ENCODE assay signal across 18 cellular contexts in genomic region chr5:98975682-98976407, GRCh38. TPM values are rescaled to one million over a fixed set of nuclear protein-coding genes. Genes with fewer than 3 reads are reported as not detected.
DNase-seq lines count a peak whose midpoint lies in the region; ATAC-seq, FAIRE-seq and TF ChIP-seq lines count a peak whose summit lies in the region.
"Had no signal": no experiment of that assay in that cellular context is flagged by ENCODE, and none has a peak within 500 bp of the region (broad histone marks: within the 10 kb centered on the region; RNA-seq: fewer than 3 reads in every experiment).

No MANE protein-coding gene starts in this region.

- peak overlapping the region in 1 of 3 donors; percentile 49 for H3K27ac Mint-ChIP-seq in CD4-positive, CD25-positive, alpha-beta regulatory T cell
- no peak overlapping the region for H3K27ac Mint-ChIP-seq in T-helper 2 cell treated with Interferon-gamma antibody and Interleukin-4, amounts not matched to agents 5 μg/mL and 100 μg/mL, for 36 hours

- H3K27me3 ChIP-seq in CD4-positive, CD25-positive, alpha-beta regulatory T cell (ENCODE audit: control insufficient read depth, insufficient read depth, low read length), result peaks cover 3% of the 10 kb centered on the region
- H3K27me3 ChIP-seq: SJSA1 had no signal

- no peak for FAIRE-seq in GM12892 (lab: Jason Lieb, UNC)

- no peak overlapping the region for H3K27ac ChIP-seq in CD4-positive, CD25-positive, alpha-beta regulatory T cell (ENCODE audit: insufficient read depth, low read length, poor library complexity, severe bottlenecking)
- H3K27ac ChIP-seq: coronary artery, psoas muscle, SJSA1 had no signal

- no peak overlapping the region for H3K4me3 ChIP-seq in CD4-positive, CD25-positive, alpha-beta regulatory T cell (ENCODE audit: low read depth, low read length)
- H3K4me3 ChIP-seq: coronary artery, psoas muscle, SJSA1 had no signal

- no peaks in the 10 kb centered on the region for H3K27me3 Mint-ChIP-seq in CD4-positive, CD25-positive, alpha-beta regulatory T cell
- H3K27me3 Mint-ChIP-seq in T-helper 2 cell treated with Interferon-gamma antibody and Interleukin-4, amounts not matched to agents 5 μg/mL and 100 μg/mL, for 36 hours (ENCODE audit: low read depth), result peaks cover 5% of the 10 kb centered on the region

- peak; percentile 20 to 39 for ATAC-seq in CD4-positive, CD25-positive, alpha-beta regulatory T cell (ENCODE audit: low read depth in 2 of 2)
- ATAC-seq in GM19351 (IDR thresholded peaks at IDR 0.05; ENCODE audit: unreplicated experiment), result peak; percentile 79
- ATAC-seq in HG02840 (IDR thresholded peaks at IDR 0.05; ENCODE audit: low FRiP score, unreplicated experiment), result peak; percentile 66
- ATAC-seq in HG03565 (IDR thresholded peaks at IDR 0.05; ENCODE audit: unreplicated experiment), result peak; percentile 90
- no peak for ATAC-seq in HG02588 (IDR thresholded peaks at IDR 0.05; ENCODE audit: unreplicated experiment)
- ATAC-seq: psoas muscle had no signal

- H3K36me3 Mint-ChIP-seq in CD4-positive, CD25-positive, alpha-beta regulatory T cell, result no peaks in the 10 kb centered on the region
- H3K36me3 Mint-ChIP-seq in T-helper 2 cell treated with Interferon-gamma antibody and Interleukin-4, amounts not matched to agents 5 μg/mL and 100 μg/mL, for 36 hours (ENCODE audit: low read depth), result no peaks in the 10 kb centered on the region

- peaks cover 8% of the 10 kb centered on the region for H3K4me1 ChIP-seq in CD4-positive, CD25-positive, alpha-beta regulatory T cell (ENCODE audit: control insufficient read depth, insufficient read depth, low read length, poor library complexity, severe bottlenecking)

- H3K9me3 ChIP-seq in CD4-positive, CD25-positive, alpha-beta regulatory T cell (ENCODE audit: control insufficient read depth in 2 of 2, low read length in 2 of 2), result no peaks in the 10 kb centered on the region
- H3K9me3 ChIP-seq: psoas muscle, SJSA1 had no signal

- no peak overlapping the region for H3K4me3 Mint-ChIP-seq in CD4-positive, CD25-positive, alpha-beta regulatory T cell
- H3K4me3 Mint-ChIP-seq in T-helper 2 cell treated with Interferon-gamma antibody and Interleukin-4, amounts not matched to agents 5 μg/mL and 100 μg/mL, for 36 hours, result no peak overlapping the region

- TF ChIP-seq POLR2A in GM12892 (IDR thresholded peaks at IDR 0.05; ENCODE audit: low read depth, low read length), result no peak

- no peaks in the 10 kb centered on the region for H3K9me3 Mint-ChIP-seq in CD4-positive, CD25-positive, alpha-beta regulatory T cell
- no peaks in the 10 kb centered on the region for H3K9me3 Mint-ChIP-seq in T-helper 2 cell treated with Interferon-gamma antibody and Interleukin-4, amounts not matched to agents 5 μg/mL and 100 μg/mL, for 36 hours

- DNase-seq in CD4-positive, CD25-positive, alpha-beta regulatory T cell, result peak in 1 of 3 donors; percentile 6
- DNase-seq in activated naive CD4-positive, alpha-beta T cell treated with Interleukin-2 at 50 U/mL for 16 hours, result no peak
- DNase-seq in GM12892 (ENCODE audit: insufficient read length), result no peak
- DNase-seq in T-helper 2 cell treated with Interferon-gamma antibody and Interleukin-4, amounts not matched to agents 5 μg/mL and 100 μg/mL, for 36 hours (ENCODE audit: low spot score), result no peak
- DNase-seq: activated CD4-positive, alpha-beta T cell treated with anti-CD3 and anti-CD28 coated beads for 1 hour; activated naive CD4-positive, alpha-beta T cell treated with anti-CD3 and anti-CD28 coated beads, Interleukin-2, amount 50 U/mL, for 16 hours; GF-D8; HCEC 1CT; Kasumi-1; NCI-H524 treated with DMSO at 0.1 percent for 48 hours; psoas muscle; stimulated activated CD4-positive, alpha-beta T cell treated with anti-CD3 and anti-CD28 coated beads, Interleukin-4, amount 100 ng/mL, for 4 hours had no signal

- H3K36me3 ChIP-seq in CD4-positive, CD25-positive, alpha-beta regulatory T cell (ENCODE audit: control insufficient read depth, insufficient read depth, low read length), result no peaks in the 10 kb centered on the region
- H3K36me3 ChIP-seq: SJSA1 had no signal

- H3K4me1 Mint-ChIP-seq in CD4-positive, CD25-positive, alpha-beta regulatory T cell, result peaks cover 9 to 21% (median 19%) of the 10 kb centered on the region in 4 donors
- peaks cover 1% of the 10 kb centered on the region for H3K4me1 Mint-ChIP-seq in T-helper 2 cell treated with Interferon-gamma antibody and Interleukin-4, amounts not matched to agents 5 μg/mL and 100 μg/mL, for 36 hours (ENCODE audit: low read depth)

RNA-seq across cellular contexts. Expression of gene CHD1, which starts 47.0 kb away (rescaled TPM):
- 172 TPM for total RNA-seq in CD4-positive, CD25-positive, alpha-beta regulatory T cell
- polyA plus RNA-seq in CD4-positive, CD25-positive, alpha-beta regulatory T cell, result 10 to 100 TPM in 1 of 4 donors, 1 to 10 TPM in 3; 7.8 to 12.3 (median 8.6) TPM
- 29.0 TPM for polyA plus RNA-seq in GM12892 (2012; ENCODE audit: missing spikeins)
